In genomic region chr19:13864513-13865242, GRCh38 we compare ENCODE assay signal across 8 cellular contexts. TPM values are rescaled to one million over a fixed set of nuclear protein-coding genes. Genes with fewer than 3 reads are reported as not detected.
DNase-seq lines count a peak whose midpoint lies in the region; ATAC-seq and TF ChIP-seq lines count a peak whose summit lies in the region.

No MANE protein-coding gene starts in this region.

- H3K4me3 ChIP-seq in CD8-positive, alpha-beta memory T cell (ENCODE audit: low read length) = peak overlapping the region; percentile 19
- H3K4me3 ChIP-seq in prostate gland = peak overlapping the region; percentile 57 to 64

- H3K27me3 ChIP-seq in CD8-positive, alpha-beta memory T cell (ENCODE audit: insufficient read depth, low read length, poor library complexity, severe bottlenecking) = peaks cover 21% of the 10 kb centered on the region
- H3K27me3 ChIP-seq in prostate gland (replicated peaks; ENCODE audit: insufficient read depth) = no peaks in the 10 kb centered on the region

- H3K36me3 ChIP-seq in CD8-positive, alpha-beta memory T cell (ENCODE audit: insufficient read depth, low read length) = no peaks in the 10 kb centered on the region
- no peaks in the 10 kb centered on the region for H3K36me3 ChIP-seq in prostate gland

- ATAC-seq in GM21381 (IDR thresholded peaks at IDR 0.05; ENCODE audit: unreplicated experiment) = no peak
- no peak for ATAC-seq in GM19035 (IDR thresholded peaks at IDR 0.05; ENCODE audit: unreplicated experiment)
- ATAC-seq in omental fat pad (ENCODE audit: low FRiP score) = no peak

- no peak for TF ChIP-seq POLR2A in prostate gland (IDR thresholded peaks at IDR 0.05)

- CTCF ChIA-PET in CD8-positive, alpha-beta memory T cell (lab: Charles Lee) = interaction anchor here (4.5 to 10.5 kb wide), 3 partner anchors 15 to 78 kb away, joined by 41 to 219 read pairs (median 73); partner anchors contain the start of gene ZSWIM4

- in situ Hi-C loops in KBM-7 (cut with MboI; ENCODE audit: low pct_unique_long_range_greater_than_20kb, low sequenced_read_pairs) = loop anchor here (10.0 kb wide), 1 partner anchor 250 kb away; no protein-coding TSS in a partner anchor

- H3K36me3 Mint-ChIP-seq in CD8-positive, alpha-beta memory T cell = peaks cover 0 to 3% (median 2%) of the 10 kb centered on the region in 3 donors
- H3K36me3 Mint-ChIP-seq in dendritic cell treated with granulocyte-macrophage colony-stimulating factor and Interleukin-4, amounts not matched to agents 40 ng/mL and 50 ng/mL, for 4 days (ENCODE audit: low read depth) = no peaks in the 10 kb centered on the region

- H3K9me3 ChIP-seq in CD8-positive, alpha-beta memory T cell (ENCODE audit: low read length) = no peaks in the 10 kb centered on the region
- no peaks in the 10 kb centered on the region for H3K9me3 ChIP-seq in prostate gland

- H3K4me1 Mint-ChIP-seq in CD8-positive, alpha-beta memory T cell = peaks cover 33 to 48% (median 45%) of the 10 kb centered on the region in 3 donors
- peaks cover 50% of the 10 kb centered on the region for H3K4me1 Mint-ChIP-seq in dendritic cell treated with granulocyte-macrophage colony-stimulating factor and Interleukin-4, amounts not matched to agents 40 ng/mL and 50 ng/mL, for 4 days (ENCODE audit: low read depth)

- H3K27me3 Mint-ChIP-seq in CD8-positive, alpha-beta memory T cell = peaks cover 35 to 38% of the 10 kb centered on the region in 2 donors
- peaks cover 40% of the 10 kb centered on the region for H3K27me3 Mint-ChIP-seq in dendritic cell treated with granulocyte-macrophage colony-stimulating factor and Interleukin-4, amounts not matched to agents 40 ng/mL and 50 ng/mL, for 4 days

- TF ChIP-seq CTCF in prostate gland (IDR thresholded peaks at IDR 0.05) (no peak), omental fat pad (IDR thresholded peaks at IDR 0.05) (no peak)

- H3K27ac Mint-ChIP-seq in CD8-positive, alpha-beta memory T cell = peak overlapping the region in 7 of 8 donors; percentile 78 to 99 (median 83)
- no peak overlapping the region for H3K27ac Mint-ChIP-seq in dendritic cell treated with granulocyte-macrophage colony-stimulating factor and Interleukin-4, amounts not matched to agents 40 ng/mL and 50 ng/mL, for 4 days

- no peaks in the 10 kb centered on the region for H3K9me3 Mint-ChIP-seq in CD8-positive, alpha-beta memory T cell
- H3K9me3 Mint-ChIP-seq in dendritic cell treated with granulocyte-macrophage colony-stimulating factor and Interleukin-4, amounts not matched to agents 40 ng/mL and 50 ng/mL, for 4 days = no peaks in the 10 kb centered on the region

- peak overlapping the region; percentile 75 to 89 (median 86) for H3K4me3 Mint-ChIP-seq in CD8-positive, alpha-beta memory T cell
- H3K4me3 Mint-ChIP-seq in dendritic cell treated with granulocyte-macrophage colony-stimulating factor and Interleukin-4, amounts not matched to agents 40 ng/mL and 50 ng/mL, for 4 days = peak overlapping the region; percentile 55

- 9% methylated on average over 56 of the region's 64 CpGs for WGBS in prostate gland

- no peak overlapping the region for H3K27ac ChIP-seq in CD8-positive, alpha-beta memory T cell (ENCODE audit: low read depth, low read length)
- H3K27ac ChIP-seq in prostate gland = peak overlapping the region; percentile 26 to 31

- peaks cover 33% of the 10 kb centered on the region for H3K4me1 ChIP-seq in CD8-positive, alpha-beta memory T cell (ENCODE audit: insufficient read depth, low read length)
- peaks cover 8% of the 10 kb centered on the region for H3K4me1 ChIP-seq in prostate gland (replicated peaks)

- POLR2A ChIA-PET in CD8-positive, alpha-beta memory T cell (lab: Charles Lee) = interaction anchor here (0.6 to 2.7 kb wide), 3 partner anchors 28 to 81 kb away, joined by 3 to 10 read pairs (median 8); no protein-coding TSS in a partner anchor

- DNase-seq in CD8-positive, alpha-beta memory T cell = no peak
- DNase-seq in KBM-7 = peak; percentile 22
- DNase-seq in prostate gland (ENCODE audit: low spot score) = no peak
- DNase-seq in omental fat pad (ENCODE audit: low spot score) = no peak
- DNase-seq in RKO (ENCODE audit: low spot score) = no peak

- intact Hi-C loops in dendritic cell treated with granulocyte-macrophage colony-stimulating factor and Interleukin-4, amounts not matched to agents 40 ng/mL and 50 ng/mL, for 4 days (cut with micrococcal nuclease) = loop anchor here (10.0 kb wide), 1 partner anchor 270 kb away; no protein-coding TSS in a partner anchor
- intact Hi-C loops in prostate gland (cut with DNase I) = loop anchor here (10.0 kb wide), 2 partner anchors 260 to 710 kb away; partner anchors contain the start of genes IER2 and STX10

RNA-seq across cellular contexts. Expression of gene NANOS3, which starts 12.3 kb away (rescaled TPM):
- total RNA-seq in CD8-positive, alpha-beta memory T cell = 1 to 10 TPM in 1 of 2 experiments, under 1 TPM in 1; 0.90 to 1.5 TPM
- polyA plus RNA-seq in CD8-positive, alpha-beta memory T cell = not detected
- total RNA-seq in prostate gland (1 to 10 TPM in 1 of 2 donors, not detected in 1; 1.5 TPM), omental fat pad (not detected)

RNA-seq across cellular contexts. Expression of gene BRME1, which starts 41.2 kb away (rescaled TPM):
- 1 to 10 TPM; 6.8 to 8.2 TPM for total RNA-seq in CD8-positive, alpha-beta memory T cell
- 3.5 TPM for polyA plus RNA-seq in CD8-positive, alpha-beta memory T cell
- total RNA-seq in prostate gland = 10 to 100 TPM in 1 of 2 donors, 1 to 10 TPM in 1; 2.0 to 12.6 TPM
- total RNA-seq in omental fat pad = under 1 TPM in 2 of 4 donors, not detected in 2; 0.46 to 0.95 TPM

RNA-seq across cellular contexts. Expression of gene CC2D1A, which starts 41.3 kb away (rescaled TPM):
- 10 to 100 TPM; 30.8 to 31.0 TPM for total RNA-seq in CD8-positive, alpha-beta memory T cell
- 15.3 TPM for polyA plus RNA-seq in CD8-positive, alpha-beta memory T cell
- 10 to 100 TPM; 40.9 to 64.8 TPM for total RNA-seq in prostate gland
- 10 to 100 TPM; 12.3 to 24.9 (median 15.6) TPM for total RNA-seq in omental fat pad
